Comparison of ENCODE assay signal across 25 cellular contexts in genomic region chr3:29721789-29722188, GRCh38.
A peak's percentile ranks its signal among the peaks of the same experiment; 100 is the strongest.
DNase-seq lines count a peak whose midpoint lies in the region; ATAC-seq and TF ChIP-seq lines count a peak whose summit lies in the region.
"Had no signal": no experiment of that assay in that cellular context is flagged by ENCODE, and none has a peak within 500 bp of the region (broad histone marks: within the 10 kb centered on the region; RNA-seq: fewer than 3 reads in every experiment).

No MANE protein-coding gene starts in this region.

- intact Hi-C loops in A673 (cut with micrococcal nuclease; ENCODE audit: unreplicated experiment), result no loop called here

- H3K9me3 ChIP-seq in A673 (ENCODE audit: low read depth, low read length, poor library complexity, severe bottlenecking) (no peaks in the 10 kb centered on the region), MG63 (no peaks in the 10 kb centered on the region)
- H3K9me3 ChIP-seq in effector memory CD4-positive, alpha-beta T cell (ENCODE audit: control insufficient read depth, low read length), result no peaks in the 10 kb centered on the region
- H3K9me3 ChIP-seq: body of pancreas, right atrium auricular region, transverse colon had no signal

- TF ChIP-seq CTCF in A673 (conservative IDR thresholded peaks at IDR 0.05; ENCODE audit: low read depth, low read length) (no peak), fibroblast of villous mesenchyme (IDR thresholded peaks at IDR 0.05; ENCODE audit: insufficient read depth, low read depth, low read length) (no peak)

- ATAC-seq in GM18511 (IDR thresholded peaks at IDR 0.05; ENCODE audit: unreplicated experiment), result no peak
- ATAC-seq: activated CD4-positive, alpha-beta T cell treated with anti-CD3 and anti-CD28 coated beads for 36 hours; activated naive CD8-positive, alpha-beta T cell treated with anti-CD3 and anti-CD28 coated beads, Interleukin-2, amount 50 U/mL, for 24 hours; activated T-cell treated with anti-CD3 and anti-CD28 coated beads, Interleukin-2, amount 50 U/mL, for 4 hours; body of pancreas; foreskin keratinocyte had no signal

- POLR2A ChIA-PET in A673 (lab: Charles Lee; ENCODE audit: low non-redundant PET), result no interaction called here

- peaks cover 15% of the 10 kb centered on the region for H3K4me1 ChIP-seq in A673 (ENCODE audit: insufficient read depth, low read length, poor library complexity, severe bottlenecking)
- H3K4me1 ChIP-seq in effector memory CD4-positive, alpha-beta T cell (ENCODE audit: control insufficient read depth, insufficient read depth, low read length, poor library complexity, severe bottlenecking), result no peaks in the 10 kb centered on the region
- H3K4me1 ChIP-seq: body of pancreas, parathyroid adenoma, right atrium auricular region, transverse colon had no signal

- no peak overlapping the region for H3K27ac ChIP-seq in A673 (ENCODE audit: low read depth, low read length, poor library complexity, severe bottlenecking)
- H3K27ac ChIP-seq in effector memory CD4-positive, alpha-beta T cell (ENCODE audit: insufficient read depth, low read length, poor library complexity, severe bottlenecking), result no peak overlapping the region
- H3K27ac ChIP-seq: body of pancreas, C4-2B, epithelial cell of prostate, foreskin keratinocyte, heart left ventricle, parathyroid adenoma, right atrium auricular region, transverse colon had no signal

- CTCF ChIA-PET in A673 (lab: Charles Lee), result no interaction called here

- DNase-seq in A673 (ENCODE audit: low spot score) (peak; percentile 27), GM04503 (ENCODE audit: low read depth) (peak; percentile 7), fibroblast of villous mesenchyme (ENCODE audit: low read depth) (peak; percentile 20), MG63 (no peak)
- DNase-seq in effector memory CD4-positive, alpha-beta T cell, result no peak
- DNase-seq: activated CD4-positive, alpha-beta T cell treated with anti-CD3 and anti-CD28 coated beads for 36 hours; activated gamma-delta T cell treated with Interleukin-2 at 50 U/mL for 16 hours; activated naive CD8-positive, alpha-beta T cell treated with anti-CD3 and anti-CD28 coated beads, Interleukin-2, amount 50 U/mL, for 24 hours; activated T-cell treated with anti-CD3 and anti-CD28 coated beads, Interleukin-2, amount 50 U/mL, for 4 hours; body of pancreas; DND-41; foreskin keratinocyte; heart left ventricle; kidney glomerular epithelial cell; NCI-H1105 treated with DMSO at 0.1 percent for 48 hours; NCI-H2029 treated with DMSO at 0.1 percent for 48 hours; NCI-H446; stimulated activated CD4-positive, alpha-beta T cell treated with anti-CD3 and anti-CD28 coated beads, Interleukin-2, amount 100 ng/mL, for 48 hours; transverse colon had no signal

- H3K4me3 ChIP-seq in A673 (ENCODE audit: low read depth, low read length, poor library complexity, severe bottlenecking) (no peak overlapping the region), fibroblast of villous mesenchyme (ENCODE audit: low read depth, low read length) (no peak overlapping the region), MG63 (no peak overlapping the region)
- H3K4me3 ChIP-seq in effector memory CD4-positive, alpha-beta T cell (ENCODE audit: insufficient read depth, low read depth, low read length, poor library complexity, severe bottlenecking), result no peak overlapping the region
- H3K4me3 ChIP-seq: body of pancreas, heart left ventricle, right atrium auricular region, transverse colon had no signal

- BruUV-seq in A673 (replicated peaks; lab: Mats Ljungman, UMichigan), result no TSS peak

- H3K27me3 ChIP-seq in A673 (replicated peaks; ENCODE audit: insufficient read depth, low read depth, low read length, poor library complexity) (no peaks in the 10 kb centered on the region), MG63 (no peaks in the 10 kb centered on the region)
- no peaks in the 10 kb centered on the region for H3K27me3 ChIP-seq in effector memory CD4-positive, alpha-beta T cell (replicated peaks; ENCODE audit: control insufficient read depth, insufficient read depth, low read length, poor library complexity, severe bottlenecking)
- H3K27me3 ChIP-seq: body of pancreas, foreskin keratinocyte, heart left ventricle, right atrium auricular region, transverse colon had no signal

- H3K36me3 ChIP-seq in A673 (ENCODE audit: insufficient read depth, low read length, poor library complexity, severe bottlenecking), result no peaks in the 10 kb centered on the region
- no peaks in the 10 kb centered on the region for H3K36me3 ChIP-seq in MG63
- no peaks in the 10 kb centered on the region for H3K36me3 ChIP-seq in effector memory CD4-positive, alpha-beta T cell (ENCODE audit: control insufficient read depth, insufficient read depth, low read length)
- H3K36me3 ChIP-seq: heart left ventricle, right atrium auricular region, transverse colon had no signal

TF ChIP-seq in PFSK-1, 5 proteins besides CTCF, POLR2A, EP300 and RAD21:
- peak; percentile 68 to 87 for TF ChIP-seq REST (IDR thresholded peaks at IDR 0.05; ENCODE audit: insufficient read depth in 1 of 2, low read depth in 2 of 2, low read length in 2 of 2)
- TF ChIP-seq FOXP2 (optimal IDR thresholded peaks at IDR 0.05; ENCODE audit: borderline replicate concordance, extremely low read depth, extremely low read length, insufficient read depth), result no peak
- TF ChIP-seq POLR2AphosphoS5 (IDR thresholded peaks at IDR 0.05; ENCODE audit: low read depth, low read length), result no peak
- TF ChIP-seq SIN3A (IDR thresholded peaks at IDR 0.05; ENCODE audit: borderline replicate concordance, insufficient read depth, low read length), result no peak
- TF ChIP-seq TAF1 (IDR thresholded peaks at IDR 0.05; ENCODE audit: borderline replicate concordance, insufficient read depth, low read length), result no peak

Comparison
In these comparisons a context has a peak if more than half of its experiments do, and no peak if none do; other contexts are left out.
1. DNase-seq: peak in A673 (single experiment), GM04503 (single experiment) and fibroblast of villous mesenchyme (single experiment); none in MG63 (single experiment) and effector memory CD4-positive, alpha-beta T cell (0 of 3).